Comparison of ENCODE assay signal across 1 cellular context in the genomic region with DNA sequence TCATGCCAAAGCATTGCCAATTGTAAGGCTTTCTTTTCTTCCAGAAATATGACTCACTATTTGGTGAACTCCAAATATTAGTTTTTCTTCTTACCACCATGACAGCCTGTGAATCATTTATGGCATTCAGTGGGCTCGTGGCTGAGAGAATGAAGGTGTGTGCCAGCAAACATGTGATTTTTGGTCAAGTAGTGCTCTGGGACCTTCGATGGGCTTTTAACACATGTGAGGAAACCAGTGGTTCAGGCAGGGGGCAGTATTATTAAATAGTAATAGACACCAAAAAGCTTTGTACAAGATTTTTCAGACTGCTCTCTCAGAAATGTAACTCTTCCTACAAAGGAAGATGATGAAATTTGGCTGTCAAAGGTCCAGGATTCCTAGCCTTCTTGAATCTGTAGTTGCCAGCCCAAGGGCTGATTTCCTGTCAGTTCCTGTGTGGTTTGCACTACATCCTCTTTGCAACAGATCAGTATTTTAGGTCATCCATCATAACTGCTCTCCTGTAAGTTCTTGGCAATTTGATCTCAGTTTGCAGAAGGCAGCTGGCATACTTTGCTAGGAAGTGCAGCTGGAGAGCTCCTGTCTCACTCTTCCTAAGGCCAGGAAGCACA.
TF ChIP-seq lines count a peak whose summit lies in the region.

No MANE protein-coding gene starts in this region.

TF ChIP-seq in HepG2, 621 proteins besides CTCF, POLR2A, EP300 and RAD21 (continued from another document):
- TF ChIP-seq SYNCRIP (IDR thresholded peaks at IDR 0.05; ENCODE audit: insufficient read depth, low read depth, low read length) (no peak), GATAD1 (CRISPR knock-in tag; IDR thresholded peaks at IDR 0.05) (no peak), SMAD3 (CRISPR knock-in tag; IDR thresholded peaks at IDR 0.05) (no peak), AGO2 (optimal IDR thresholded peaks at IDR 0.05; ENCODE audit: low read depth, low read length) (no peak)
- TF ChIP-seq, protein P1, sequence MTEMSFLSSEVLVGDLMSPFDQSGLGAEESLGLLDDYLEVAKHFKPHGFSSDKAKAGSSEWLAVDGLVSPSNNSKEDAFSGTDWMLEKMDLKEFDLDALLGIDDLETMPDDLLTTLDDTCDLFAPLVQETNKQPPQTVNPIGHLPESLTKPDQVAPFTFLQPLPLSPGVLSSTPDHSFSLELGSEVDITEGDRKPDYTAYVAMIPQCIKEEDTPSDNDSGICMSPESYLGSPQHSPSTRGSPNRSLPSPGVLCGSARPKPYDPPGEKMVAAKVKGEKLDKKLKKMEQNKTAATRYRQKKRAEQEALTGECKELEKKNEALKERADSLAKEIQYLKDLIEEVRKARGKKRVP (CRISPR knock-in tag; IDR thresholded peaks at IDR 0.05): peak in 1 of 2 experiments; percentile 70; a peak in 1 of 4 replicates
- TF ChIP-seq, protein P2, sequence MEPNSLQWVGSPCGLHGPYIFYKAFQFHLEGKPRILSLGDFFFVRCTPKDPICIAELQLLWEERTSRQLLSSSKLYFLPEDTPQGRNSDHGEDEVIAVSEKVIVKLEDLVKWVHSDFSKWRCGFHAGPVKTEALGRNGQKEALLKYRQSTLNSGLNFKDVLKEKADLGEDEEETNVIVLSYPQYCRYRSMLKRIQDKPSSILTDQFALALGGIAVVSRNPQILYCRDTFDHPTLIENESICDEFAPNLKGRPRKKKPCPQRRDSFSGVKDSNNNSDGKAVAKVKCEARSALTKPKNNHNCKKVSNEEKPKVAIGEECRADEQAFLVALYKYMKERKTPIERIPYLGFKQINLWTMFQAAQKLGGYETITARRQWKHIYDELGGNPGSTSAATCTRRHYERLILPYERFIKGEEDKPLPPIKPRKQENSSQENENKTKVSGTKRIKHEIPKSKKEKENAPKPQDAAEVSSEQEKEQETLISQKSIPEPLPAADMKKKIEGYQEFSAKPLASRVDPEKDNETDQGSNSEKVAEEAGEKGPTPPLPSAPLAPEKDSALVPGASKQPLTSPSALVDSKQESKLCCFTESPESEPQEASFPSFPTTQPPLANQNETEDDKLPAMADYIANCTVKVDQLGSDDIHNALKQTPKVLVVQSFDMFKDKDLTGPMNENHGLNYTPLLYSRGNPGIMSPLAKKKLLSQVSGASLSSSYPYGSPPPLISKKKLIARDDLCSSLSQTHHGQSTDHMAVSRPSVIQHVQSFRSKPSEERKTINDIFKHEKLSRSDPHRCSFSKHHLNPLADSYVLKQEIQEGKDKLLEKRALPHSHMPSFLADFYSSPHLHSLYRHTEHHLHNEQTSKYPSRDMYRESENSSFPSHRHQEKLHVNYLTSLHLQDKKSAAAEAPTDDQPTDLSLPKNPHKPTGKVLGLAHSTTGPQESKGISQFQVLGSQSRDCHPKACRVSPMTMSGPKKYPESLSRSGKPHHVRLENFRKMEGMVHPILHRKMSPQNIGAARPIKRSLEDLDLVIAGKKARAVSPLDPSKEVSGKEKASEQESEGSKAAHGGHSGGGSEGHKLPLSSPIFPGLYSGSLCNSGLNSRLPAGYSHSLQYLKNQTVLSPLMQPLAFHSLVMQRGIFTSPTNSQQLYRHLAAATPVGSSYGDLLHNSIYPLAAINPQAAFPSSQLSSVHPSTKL (CRISPR knock-in tag; IDR thresholded peaks at IDR 0.05): peak; percentile 46
- TF ChIP-seq, protein P3, sequence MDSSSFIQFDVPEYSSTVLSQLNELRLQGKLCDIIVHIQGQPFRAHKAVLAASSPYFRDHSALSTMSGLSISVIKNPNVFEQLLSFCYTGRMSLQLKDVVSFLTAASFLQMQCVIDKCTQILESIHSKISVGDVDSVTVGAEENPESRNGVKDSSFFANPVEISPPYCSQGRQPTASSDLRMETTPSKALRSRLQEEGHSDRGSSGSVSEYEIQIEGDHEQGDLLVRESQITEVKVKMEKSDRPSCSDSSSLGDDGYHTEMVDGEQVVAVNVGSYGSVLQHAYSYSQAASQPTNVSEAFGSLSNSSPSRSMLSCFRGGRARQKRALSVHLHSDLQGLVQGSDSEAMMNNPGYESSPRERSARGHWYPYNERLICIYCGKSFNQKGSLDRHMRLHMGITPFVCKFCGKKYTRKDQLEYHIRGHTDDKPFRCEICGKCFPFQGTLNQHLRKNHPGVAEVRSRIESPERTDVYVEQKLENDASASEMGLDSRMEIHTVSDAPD (CRISPR knock-in tag; IDR thresholded peaks at IDR 0.05): peak; percentile 29; the same call in 1 of the 2 replicates
